Comparison of ENCODE assay signal across 1 cellular context in the genomic region with DNA sequence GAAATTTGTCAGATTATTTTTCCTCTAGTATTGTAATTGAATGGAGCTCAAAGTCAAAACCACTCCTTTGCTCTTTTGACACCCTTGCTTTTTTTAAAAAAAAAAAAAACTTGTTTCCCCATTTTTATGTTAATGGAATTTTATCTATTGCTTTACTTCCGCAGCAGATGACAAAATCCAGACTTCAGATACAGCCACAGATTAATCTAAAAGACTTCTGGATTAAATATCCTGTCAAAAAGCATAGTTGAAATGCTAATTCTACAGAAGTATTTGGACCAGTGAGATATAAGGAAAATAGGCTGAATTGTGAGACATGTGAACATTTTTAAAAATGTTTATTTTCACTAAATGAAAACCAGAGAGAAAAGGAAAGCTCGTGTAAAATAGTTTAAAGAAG.
TF ChIP-seq lines count a peak whose summit lies in the region.

No MANE protein-coding gene starts in this region.

TF ChIP-seq in SK-N-SH, 30 proteins besides CTCF, POLR2A, EP300 and RAD21 (continued from another document):
- TF ChIP-seq, protein P1, sequence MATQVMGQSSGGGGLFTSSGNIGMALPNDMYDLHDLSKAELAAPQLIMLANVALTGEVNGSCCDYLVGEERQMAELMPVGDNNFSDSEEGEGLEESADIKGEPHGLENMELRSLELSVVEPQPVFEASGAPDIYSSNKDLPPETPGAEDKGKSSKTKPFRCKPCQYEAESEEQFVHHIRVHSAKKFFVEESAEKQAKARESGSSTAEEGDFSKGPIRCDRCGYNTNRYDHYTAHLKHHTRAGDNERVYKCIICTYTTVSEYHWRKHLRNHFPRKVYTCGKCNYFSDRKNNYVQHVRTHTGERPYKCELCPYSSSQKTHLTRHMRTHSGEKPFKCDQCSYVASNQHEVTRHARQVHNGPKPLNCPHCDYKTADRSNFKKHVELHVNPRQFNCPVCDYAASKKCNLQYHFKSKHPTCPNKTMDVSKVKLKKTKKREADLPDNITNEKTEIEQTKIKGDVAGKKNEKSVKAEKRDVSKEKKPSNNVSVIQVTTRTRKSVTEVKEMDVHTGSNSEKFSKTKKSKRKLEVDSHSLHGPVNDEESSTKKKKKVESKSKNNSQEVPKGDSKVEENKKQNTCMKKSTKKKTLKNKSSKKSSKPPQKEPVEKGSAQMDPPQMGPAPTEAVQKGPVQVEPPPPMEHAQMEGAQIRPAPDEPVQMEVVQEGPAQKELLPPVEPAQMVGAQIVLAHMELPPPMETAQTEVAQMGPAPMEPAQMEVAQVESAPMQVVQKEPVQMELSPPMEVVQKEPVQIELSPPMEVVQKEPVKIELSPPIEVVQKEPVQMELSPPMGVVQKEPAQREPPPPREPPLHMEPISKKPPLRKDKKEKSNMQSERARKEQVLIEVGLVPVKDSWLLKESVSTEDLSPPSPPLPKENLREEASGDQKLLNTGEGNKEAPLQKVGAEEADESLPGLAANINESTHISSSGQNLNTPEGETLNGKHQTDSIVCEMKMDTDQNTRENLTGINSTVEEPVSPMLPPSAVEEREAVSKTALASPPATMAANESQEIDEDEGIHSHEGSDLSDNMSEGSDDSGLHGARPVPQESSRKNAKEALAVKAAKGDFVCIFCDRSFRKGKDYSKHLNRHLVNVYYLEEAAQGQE (IDR thresholded peaks at IDR 0.05; ENCODE audit: low read depth, low read length), result no peak
- TF ChIP-seq FOSL2 (IDR thresholded peaks at IDR 0.05; ENCODE audit: borderline replicate concordance, low read depth) (no peak), NFIC (IDR thresholded peaks at IDR 0.05; ENCODE audit: borderline replicate concordance) (no peak)
